1 cellular context compared by ENCODE assay signal in genomic region chr12:128820723-128821432, GRCh38.
TF ChIP-seq lines count a peak whose summit lies in the region.

No MANE protein-coding gene starts in this region.

TF ChIP-seq in GM12878, 131 proteins besides CTCF, POLR2A, EP300 and RAD21 (continued from another document and continues in another):
- TF ChIP-seq RCOR1 (conservative IDR thresholded peaks at IDR 0.05; ENCODE audit: low read depth, low read length): no peak
- no peak for TF ChIP-seq NFXL1 (IDR thresholded peaks at IDR 0.05; ENCODE audit: borderline replicate concordance)
- TF ChIP-seq HDGF (IDR thresholded peaks at IDR 0.05): peak; percentile 87
- TF ChIP-seq, protein P1, sequence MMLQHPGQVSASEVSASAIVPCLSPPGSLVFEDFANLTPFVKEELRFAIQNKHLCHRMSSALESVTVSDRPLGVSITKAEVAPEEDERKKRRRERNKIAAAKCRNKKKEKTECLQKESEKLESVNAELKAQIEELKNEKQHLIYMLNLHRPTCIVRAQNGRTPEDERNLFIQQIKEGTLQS (IDR thresholded peaks at IDR 0.05; ENCODE audit: borderline replicate concordance, extremely low read depth, low read depth, low read length): no peak
- TF ChIP-seq MAX (IDR thresholded peaks at IDR 0.05; ENCODE audit: low read depth, low read length): no peak
- no peak for TF ChIP-seq HDAC2 (IDR thresholded peaks at IDR 0.05)
- TF ChIP-seq CHD1 (IDR thresholded peaks at IDR 0.05; ENCODE audit: low read depth, low read length): 0 out of 2 replicates have a peak, but pooled peaks have one; percentile 38
- TF ChIP-seq, protein P2, sequence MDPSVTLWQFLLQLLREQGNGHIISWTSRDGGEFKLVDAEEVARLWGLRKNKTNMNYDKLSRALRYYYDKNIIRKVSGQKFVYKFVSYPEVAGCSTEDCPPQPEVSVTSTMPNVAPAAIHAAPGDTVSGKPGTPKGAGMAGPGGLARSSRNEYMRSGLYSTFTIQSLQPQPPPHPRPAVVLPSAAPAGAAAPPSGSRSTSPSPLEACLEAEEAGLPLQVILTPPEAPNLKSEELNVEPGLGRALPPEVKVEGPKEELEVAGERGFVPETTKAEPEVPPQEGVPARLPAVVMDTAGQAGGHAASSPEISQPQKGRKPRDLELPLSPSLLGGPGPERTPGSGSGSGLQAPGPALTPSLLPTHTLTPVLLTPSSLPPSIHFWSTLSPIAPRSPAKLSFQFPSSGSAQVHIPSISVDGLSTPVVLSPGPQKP (IDR thresholded peaks at IDR 0.05; ENCODE audit: low read depth, low read length): no peak
- TF ChIP-seq KLF5 (IDR thresholded peaks at IDR 0.05; ENCODE audit: partially characterized antibody): no peak
- TF ChIP-seq SMAD1 (IDR thresholded peaks at IDR 0.05; ENCODE audit: low read depth, partially characterized antibody): peak; percentile 97
- no peak; the same call in 1 of the 2 replicates for TF ChIP-seq SMAD5 (IDR thresholded peaks at IDR 0.05; ENCODE audit: low read depth)
- TF ChIP-seq MEF2B (IDR thresholded peaks at IDR 0.05; ENCODE audit: partially characterized antibody, poor library complexity, severe bottlenecking): peak; percentile 30
- no peak; the same call in 1 of the 2 replicates for TF ChIP-seq MTA3 (IDR thresholded peaks at IDR 0.05; ENCODE audit: borderline replicate concordance, low read length)
- TF ChIP-seq HDAC6 (IDR thresholded peaks at IDR 0.05; ENCODE audit: unreplicated experiment): peak; percentile 26
- no peak for TF ChIP-seq MYC (IDR thresholded peaks at IDR 0.05; ENCODE audit: insufficient read depth, insufficient read length, insufficient replicate concordance, low read length, severe bottlenecking)
- TF ChIP-seq FOXM1 (IDR thresholded peaks at IDR 0.05; ENCODE audit: low read depth, low read length): no peak; the same call in 1 of the 2 replicates
- TF ChIP-seq ATF7 (IDR thresholded peaks at IDR 0.05; ENCODE audit: low read depth): peak; percentile 43
- TF ChIP-seq SUPT20H (IDR thresholded peaks at IDR 0.05; ENCODE audit: borderline replicate concordance, control insufficient read depth, low read depth, low read length): no peak
- TF ChIP-seq, protein P3, sequence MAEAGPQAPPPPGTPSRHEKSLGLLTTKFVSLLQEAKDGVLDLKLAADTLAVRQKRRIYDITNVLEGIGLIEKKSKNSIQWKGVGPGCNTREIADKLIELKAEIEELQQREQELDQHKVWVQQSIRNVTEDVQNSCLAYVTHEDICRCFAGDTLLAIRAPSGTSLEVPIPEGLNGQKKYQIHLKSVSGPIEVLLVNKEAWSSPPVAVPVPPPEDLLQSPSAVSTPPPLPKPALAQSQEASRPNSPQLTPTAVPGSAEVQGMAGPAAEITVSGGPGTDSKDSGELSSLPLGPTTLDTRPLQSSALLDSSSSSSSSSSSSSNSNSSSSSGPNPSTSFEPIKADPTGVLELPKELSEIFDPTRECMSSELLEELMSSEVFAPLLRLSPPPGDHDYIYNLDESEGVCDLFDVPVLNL (IDR thresholded peaks at IDR 0.05; ENCODE audit: low read depth, low read length): no peak
- no peak for TF ChIP-seq NR2C1 (IDR thresholded peaks at IDR 0.05)
- TF ChIP-seq EZH2 (IDR thresholded peaks at IDR 0.05; ENCODE audit: borderline replicate concordance, control insufficient read depth, low read depth, low read length): no peak
- TF ChIP-seq CEBPB (IDR thresholded peaks at IDR 0.05; ENCODE audit: borderline replicate concordance in 1 of 2, low read depth in 2 of 2, low read length in 2 of 2): no peak
- TF ChIP-seq RB1 (IDR thresholded peaks at IDR 0.05; ENCODE audit: borderline replicate concordance): no peak
- TF ChIP-seq CHD4 (IDR thresholded peaks at IDR 0.05): no peak
- peak; percentile 32 for TF ChIP-seq BCL3 (IDR thresholded peaks at IDR 0.05; ENCODE audit: borderline replicate concordance, insufficient read depth, low read depth, low read length, poor library complexity, severe bottlenecking)
- no peak for TF ChIP-seq ZNF384 (IDR thresholded peaks at IDR 0.05; ENCODE audit: borderline replicate concordance, low read depth, low read length)
- TF ChIP-seq TAF1 (IDR thresholded peaks at IDR 0.05; ENCODE audit: borderline replicate concordance, low read depth, low read length): peak; percentile 94
- TF ChIP-seq ASH2L (IDR thresholded peaks at IDR 0.05; ENCODE audit: borderline replicate concordance, low read depth): no peak
- peak; percentile 62; the same call in 1 of the 2 replicates for TF ChIP-seq TCF3 (IDR thresholded peaks at IDR 0.05; ENCODE audit: borderline replicate concordance, insufficient read depth, low read depth, low read length)
- TF ChIP-seq RELB (IDR thresholded peaks at IDR 0.05; ENCODE audit: low read depth): peak; percentile 70
- no peak; the same call in 1 of the 2 replicates for TF ChIP-seq DPF2 (IDR thresholded peaks at IDR 0.05)
- TF ChIP-seq SPI1 (IDR thresholded peaks at IDR 0.05; ENCODE audit: borderline replicate concordance, insufficient read depth, low read depth, low read length): peak; percentile 91
- no peak for TF ChIP-seq KAT2A (conservative IDR thresholded peaks at IDR 0.05; ENCODE audit: control insufficient read depth, low read depth, low read length)
- TF ChIP-seq ETV6 (conservative IDR thresholded peaks at IDR 0.05 in 1 of 2, IDR thresholded peaks at IDR 0.05 in 1 of 2; ENCODE audit: borderline replicate concordance in 1 of 2, low read depth in 1 of 2): peak in 1 of 2 experiments; percentile 4; a peak in 1 of 4 replicates
- no peak for TF ChIP-seq CBX3 (IDR thresholded peaks at IDR 0.05; ENCODE audit: borderline replicate concordance, low read depth)
- no peak for TF ChIP-seq BRCA1 (IDR thresholded peaks at IDR 0.05; ENCODE audit: low read depth, low read length)
- no peak for TF ChIP-seq ZNF622 (IDR thresholded peaks at IDR 0.05)
- no peak for TF ChIP-seq ZNF274 (IDR thresholded peaks at IDR 0.05; ENCODE audit: insufficient read depth, insufficient read length)
- TF ChIP-seq JUND (IDR thresholded peaks at IDR 0.05; ENCODE audit: low read depth, low read length): no peak
- TF ChIP-seq NFIC (IDR thresholded peaks at IDR 0.05; ENCODE audit: low read depth, low read length): no peak
- TF ChIP-seq RUNX3 (IDR thresholded peaks at IDR 0.05; ENCODE audit: low read length): no peak; the same call in 1 of the 2 replicates
- TF ChIP-seq RELA (IDR thresholded peaks at IDR 0.05; ENCODE audit: borderline replicate concordance, partially characterized antibody): no peak
- TF ChIP-seq KDM1A (IDR thresholded peaks at IDR 0.05; ENCODE audit: borderline replicate concordance): no peak
- peak; percentile 72 for TF ChIP-seq PML (IDR thresholded peaks at IDR 0.05; ENCODE audit: low read length)
- TF ChIP-seq ZNF24 (IDR thresholded peaks at IDR 0.05): peak; percentile 47; the same call in 1 of the 2 replicates
- no peak for TF ChIP-seq MTA2 (IDR thresholded peaks at IDR 0.05; ENCODE audit: low read depth)
- 0 out of 2 replicates have a peak, but pooled peaks have one; percentile 18 for TF ChIP-seq PAX5 (IDR thresholded peaks at IDR 0.05; ENCODE audit: borderline replicate concordance, low read depth, low read length)
- TF ChIP-seq, protein P4, sequence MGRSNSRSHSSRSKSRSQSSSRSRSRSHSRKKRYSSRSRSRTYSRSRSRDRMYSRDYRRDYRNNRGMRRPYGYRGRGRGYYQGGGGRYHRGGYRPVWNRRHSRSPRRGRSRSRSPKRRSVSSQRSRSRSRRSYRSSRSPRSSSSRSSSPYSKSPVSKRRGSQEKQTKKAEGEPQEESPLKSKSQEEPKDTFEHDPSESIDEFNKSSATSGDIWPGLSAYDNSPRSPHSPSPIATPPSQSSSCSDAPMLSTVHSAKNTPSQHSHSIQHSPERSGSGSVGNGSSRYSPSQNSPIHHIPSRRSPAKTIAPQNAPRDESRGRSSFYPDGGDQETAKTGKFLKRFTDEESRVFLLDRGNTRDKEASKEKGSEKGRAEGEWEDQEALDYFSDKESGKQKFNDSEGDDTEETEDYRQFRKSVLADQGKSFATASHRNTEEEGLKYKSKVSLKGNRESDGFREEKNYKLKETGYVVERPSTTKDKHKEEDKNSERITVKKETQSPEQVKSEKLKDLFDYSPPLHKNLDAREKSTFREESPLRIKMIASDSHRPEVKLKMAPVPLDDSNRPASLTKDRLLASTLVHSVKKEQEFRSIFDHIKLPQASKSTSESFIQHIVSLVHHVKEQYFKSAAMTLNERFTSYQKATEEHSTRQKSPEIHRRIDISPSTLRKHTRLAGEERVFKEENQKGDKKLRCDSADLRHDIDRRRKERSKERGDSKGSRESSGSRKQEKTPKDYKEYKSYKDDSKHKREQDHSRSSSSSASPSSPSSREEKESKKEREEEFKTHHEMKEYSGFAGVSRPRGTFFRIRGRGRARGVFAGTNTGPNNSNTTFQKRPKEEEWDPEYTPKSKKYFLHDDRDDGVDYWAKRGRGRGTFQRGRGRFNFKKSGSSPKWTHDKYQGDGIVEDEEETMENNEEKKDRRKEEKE (IDR thresholded peaks at IDR 0.05): no peak
- no peak; the same call in 1 of the 2 replicates for TF ChIP-seq SMC3 (IDR thresholded peaks at IDR 0.05; ENCODE audit: borderline replicate concordance, low read length)
- TF ChIP-seq MYB (IDR thresholded peaks at IDR 0.05; ENCODE audit: borderline replicate concordance, low read depth, low read length): 0 out of 2 replicates have a peak, but pooled peaks have one; percentile 5
- TF ChIP-seq SREBF1 (IDR thresholded peaks at IDR 0.05; ENCODE audit: low read length): no peak
- no peak for TF ChIP-seq NRF1 (conservative IDR thresholded peaks at IDR 0.05; ENCODE audit: low read depth, low read length)
- TF ChIP-seq FOXK2 (IDR thresholded peaks at IDR 0.05): no peak
- TF ChIP-seq WRNIP1 (IDR thresholded peaks at IDR 0.05; ENCODE audit: borderline replicate concordance, low read depth, low read length): no peak
- no peak for TF ChIP-seq ZSCAN29 (IDR thresholded peaks at IDR 0.05)
- TF ChIP-seq, protein P5, sequence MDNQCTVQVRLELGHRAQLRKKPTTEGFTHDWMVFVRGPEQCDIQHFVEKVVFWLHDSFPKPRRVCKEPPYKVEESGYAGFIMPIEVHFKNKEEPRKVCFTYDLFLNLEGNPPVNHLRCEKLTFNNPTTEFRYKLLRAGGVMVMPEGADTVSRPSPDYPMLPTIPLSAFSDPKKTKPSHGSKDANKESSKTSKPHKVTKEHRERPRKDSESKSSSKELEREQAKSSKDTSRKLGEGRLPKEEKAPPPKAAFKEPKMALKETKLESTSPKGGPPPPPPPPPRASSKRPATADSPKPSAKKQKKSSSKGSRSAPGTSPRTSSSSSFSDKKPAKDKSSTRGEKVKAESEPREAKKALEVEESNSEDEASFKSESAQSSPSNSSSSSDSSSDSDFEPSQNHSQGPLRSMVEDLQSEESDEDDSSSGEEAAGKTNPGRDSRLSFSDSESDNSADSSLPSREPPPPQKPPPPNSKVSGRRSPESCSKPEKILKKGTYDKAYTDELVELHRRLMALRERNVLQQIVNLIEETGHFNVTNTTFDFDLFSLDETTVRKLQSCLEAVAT (IDR thresholded peaks at IDR 0.05): peak; percentile 97
- TF ChIP-seq, protein P6, sequence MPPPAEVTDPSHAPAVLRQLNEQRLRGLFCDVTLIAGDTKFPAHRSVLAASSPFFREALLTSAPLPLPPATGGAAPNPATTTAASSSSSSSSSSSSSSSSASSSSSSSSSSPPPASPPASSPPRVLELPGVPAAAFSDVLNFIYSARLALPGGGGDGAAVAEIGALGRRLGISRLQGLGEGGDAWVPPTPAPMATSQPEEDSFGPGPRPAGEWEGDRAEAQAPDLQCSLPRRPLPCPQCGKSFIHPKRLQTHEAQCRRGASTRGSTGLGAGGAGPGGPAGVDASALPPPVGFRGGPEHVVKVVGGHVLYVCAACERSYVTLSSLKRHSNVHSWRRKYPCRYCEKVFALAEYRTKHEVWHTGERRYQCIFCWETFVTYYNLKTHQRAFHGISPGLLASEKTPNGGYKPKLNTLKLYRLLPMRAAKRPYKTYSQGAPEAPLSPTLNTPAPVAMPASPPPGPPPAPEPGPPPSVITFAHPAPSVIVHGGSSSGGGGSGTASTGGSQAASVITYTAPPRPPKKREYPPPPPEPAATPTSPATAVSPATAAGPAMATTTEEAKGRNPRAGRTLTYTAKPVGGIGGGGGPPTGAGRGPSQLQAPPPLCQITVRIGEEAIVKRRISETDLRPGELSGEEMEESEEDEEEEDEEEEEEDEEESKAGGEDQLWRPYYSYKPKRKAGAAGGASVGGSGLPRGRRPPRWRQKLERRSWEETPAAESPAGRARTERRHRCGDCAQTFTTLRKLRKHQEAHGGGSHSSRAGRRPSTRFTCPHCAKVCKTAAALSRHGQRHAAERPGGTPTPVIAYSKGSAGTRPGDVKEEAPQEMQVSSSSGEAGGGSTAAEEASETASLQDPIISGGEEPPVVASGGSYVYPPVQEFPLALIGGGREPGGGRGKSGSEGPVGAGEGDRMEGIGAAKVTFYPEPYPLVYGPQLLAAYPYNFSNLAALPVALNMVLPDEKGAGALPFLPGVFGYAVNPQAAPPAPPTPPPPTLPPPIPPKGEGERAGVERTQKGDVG (CRISPR knock-in tag; IDR thresholded peaks at IDR 0.05): no peak
- TF ChIP-seq FOS (IDR thresholded peaks at IDR 0.05; ENCODE audit: borderline replicate concordance, extremely low read depth, insufficient read length): no peak
